Comparison of ENCODE assay signal across 1 cellular context in the genomic region with DNA sequence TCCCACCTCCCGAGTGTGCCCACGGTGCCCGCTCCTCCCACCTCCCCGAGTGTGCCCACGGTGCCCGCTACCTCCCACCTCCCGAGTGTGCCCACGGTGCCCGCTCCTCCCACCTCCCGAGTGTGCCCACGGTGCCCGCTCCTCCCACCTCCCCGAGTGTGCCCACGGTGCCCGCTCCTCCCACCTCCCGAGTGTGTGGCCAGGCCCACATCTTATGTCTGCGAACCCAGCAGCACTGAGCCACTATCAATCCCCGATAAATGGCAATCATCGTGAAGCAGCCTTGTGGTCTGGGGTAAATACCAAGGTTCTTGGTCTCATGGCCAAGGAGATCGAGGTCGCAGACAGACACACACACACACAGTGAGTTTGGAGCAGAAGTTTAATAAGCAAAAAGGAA.
TF ChIP-seq lines count a peak whose summit lies in the region.

No MANE protein-coding gene starts in this region.

TF ChIP-seq in HEK293, 187 proteins besides CTCF, POLR2A, EP300 and RAD21 (continued from another document):
- TF ChIP-seq, protein P1, sequence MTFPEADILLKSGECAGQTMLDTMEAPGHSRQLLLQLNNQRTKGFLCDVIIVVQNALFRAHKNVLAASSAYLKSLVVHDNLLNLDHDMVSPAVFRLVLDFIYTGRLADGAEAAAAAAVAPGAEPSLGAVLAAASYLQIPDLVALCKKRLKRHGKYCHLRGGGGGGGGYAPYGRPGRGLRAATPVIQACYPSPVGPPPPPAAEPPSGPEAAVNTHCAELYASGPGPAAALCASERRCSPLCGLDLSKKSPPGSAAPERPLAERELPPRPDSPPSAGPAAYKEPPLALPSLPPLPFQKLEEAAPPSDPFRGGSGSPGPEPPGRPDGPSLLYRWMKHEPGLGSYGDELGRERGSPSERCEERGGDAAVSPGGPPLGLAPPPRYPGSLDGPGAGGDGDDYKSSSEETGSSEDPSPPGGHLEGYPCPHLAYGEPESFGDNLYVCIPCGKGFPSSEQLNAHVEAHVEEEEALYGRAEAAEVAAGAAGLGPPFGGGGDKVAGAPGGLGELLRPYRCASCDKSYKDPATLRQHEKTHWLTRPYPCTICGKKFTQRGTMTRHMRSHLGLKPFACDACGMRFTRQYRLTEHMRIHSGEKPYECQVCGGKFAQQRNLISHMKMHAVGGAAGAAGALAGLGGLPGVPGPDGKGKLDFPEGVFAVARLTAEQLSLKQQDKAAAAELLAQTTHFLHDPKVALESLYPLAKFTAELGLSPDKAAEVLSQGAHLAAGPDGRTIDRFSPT (tag by site-specific recombination; IDR thresholded peaks at IDR 0.05): 0 out of 2 replicates have a peak, but pooled peaks have one; percentile 22
